Comparison of ENCODE assay signal across 9 cellular contexts in the genomic region with DNA sequence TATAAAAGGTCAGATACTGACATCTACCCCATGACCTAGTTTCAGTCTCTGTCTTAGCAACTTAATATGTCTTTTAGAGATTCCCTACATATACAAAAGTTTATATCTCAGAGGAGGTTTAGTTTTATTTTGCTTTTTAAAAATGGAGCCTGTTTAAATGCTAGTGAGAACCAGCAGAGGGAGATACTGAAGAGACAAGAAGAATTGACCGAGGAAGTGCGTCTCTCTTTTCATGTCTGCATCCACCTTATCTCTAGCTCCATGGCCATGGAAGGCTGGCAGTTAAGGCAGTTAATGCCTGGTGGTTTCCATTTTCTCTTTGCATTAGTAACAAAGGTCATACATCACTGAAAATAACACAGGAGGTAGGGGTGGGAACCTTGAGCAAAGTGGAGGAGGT. TPM values are rescaled to one million over a fixed set of nuclear protein-coding genes. Genes with fewer than 3 reads are reported as not detected.
DNase-seq lines count a peak whose midpoint lies in the region; ATAC-seq and TF ChIP-seq lines count a peak whose summit lies in the region.
"Had no signal": no experiment of that assay in that cellular context is flagged by ENCODE, and none has a peak within 500 bp of the region (broad histone marks: within the 10 kb centered on the region; RNA-seq: fewer than 3 reads in every experiment).

No MANE protein-coding gene starts in this region.

- ATAC-seq in T-cell (replicated peaks in 1 of 4) = no peak
- ATAC-seq: activated T-cell treated with anti-CD3 and anti-CD28 coated beads, Interleukin-2, amount 50 U/mL, for 4 hours had no signal

- H3K4me1 Mint-ChIP-seq in T-cell = peaks cover 5 to 11% (median 5%) of the 10 kb centered on the region in 3 donors

- H3K4me3 Mint-ChIP-seq in T-cell = no peak overlapping the region
- H3K4me3 Mint-ChIP-seq: activated T-cell treated with anti-CD3 and anti-CD28 coated beads, Interleukin-2, amount 50 U/mL, for 4 hours had no signal

- no peak for TF ChIP-seq POLR2A in breast epithelium (IDR thresholded peaks at IDR 0.05)

- H3K27ac ChIP-seq in MM.1S (ENCODE audit: low read length) = no peak overlapping the region
- H3K27ac ChIP-seq in breast epithelium = no peak overlapping the region

- H3K36me3 Mint-ChIP-seq in T-cell = no peaks in the 10 kb centered on the region

- no peaks in the 10 kb centered on the region for H3K9me2 ChIP-seq in MM.1S (replicated peaks; ENCODE audit: insufficient read depth, low read length)

- no peaks in the 10 kb centered on the region for H3K27me3 ChIP-seq in MM.1S (replicated peaks; ENCODE audit: insufficient read depth, low read length)
- H3K27me3 ChIP-seq in breast epithelium = no peaks in the 10 kb centered on the region

- H3K4me3 ChIP-seq in MM.1S (ENCODE audit: low read length) = no peak overlapping the region
- no peak overlapping the region for H3K4me3 ChIP-seq in breast epithelium

- no peak overlapping the region for H2AFZ ChIP-seq in MM.1S (ENCODE audit: low read length)

- peak; percentile 24 for TF ChIP-seq CTCF in MM.1S (IDR thresholded peaks at IDR 0.05; ENCODE audit: low read length)
- TF ChIP-seq CTCF in breast epithelium (IDR thresholded peaks at IDR 0.05) = no peak

- no peaks in the 10 kb centered on the region for H3K27me3 Mint-ChIP-seq in T-cell

- H3K79me2 ChIP-seq in MM.1S (ENCODE audit: low read length) = peaks cover 95% of the 10 kb centered on the region

- H3K36me3 ChIP-seq in MM.1S (replicated peaks; ENCODE audit: insufficient read depth, low read length) (0 out of 2 replicates have a peak, but pooled peaks cover 11% of the 10 kb centered on the region), breast epithelium (no peaks in the 10 kb centered on the region)

- no peaks in the 10 kb centered on the region for H4K20me1 ChIP-seq in MM.1S (ENCODE audit: insufficient read depth, low read length)

- H3K4me2 ChIP-seq in MM.1S (ENCODE audit: low read depth, low read length) = no peak overlapping the region

- no peaks in the 10 kb centered on the region for H3K4me1 ChIP-seq in MM.1S (ENCODE audit: low read length)
- H3K4me1 ChIP-seq in breast epithelium = no peaks in the 10 kb centered on the region

- no peaks in the 10 kb centered on the region for H3F3A ChIP-seq in MM.1S (ENCODE audit: insufficient read depth, low read length)

- POLR2A ChIA-PET in T-cell (lab: Charles Lee) = interaction anchor here in 1 of 2 donors (0.7 kb wide), 1 partner anchor 258 kb away, joined by 3 read pairs; no protein-coding TSS in a partner anchor

- H3K9me3 ChIP-seq in MM.1S (replicated peaks; ENCODE audit: insufficient read depth, low read length) = no peaks in the 10 kb centered on the region
- H3K9me3 ChIP-seq in breast epithelium = no peaks in the 10 kb centered on the region

- CTCF ChIA-PET in T-cell (lab: Charles Lee) = interaction anchor here (0.6 to 1.9 kb wide), 7 partner anchors 9 to 78 kb away, joined by 3 to 6 read pairs (median 3); partner anchors contain the start of gene SUV39H2 (in 1 of the 2)

- DNase-seq in DMS114 treated with DMSO at 0.1 percent for 48 hours (lab: John Stamatoyannopoulos, UW; ENCODE audit: unreplicated experiment) = peak; percentile 22
- DNase-seq in MM.1S = no peak
- peak; percentile 55 for DNase-seq in amniotic epithelial cell (ENCODE audit: low read depth)
- peak; percentile 10 to 25 for DNase-seq in lung microvascular endothelial cell (ENCODE audit: low read depth in 2 of 2)
- DNase-seq in amygdala (lab: John Stamatoyannopoulos, UW) = no peak
- no peak for DNase-seq in T-cell
- DNase-seq in NCI-H2171 treated with DMSO at 0.1 percent for 48 hours (lab: John Stamatoyannopoulos, UW) = no peak
- no peak for DNase-seq in breast epithelium (ENCODE audit: low spot score in 2 of 2)
- DNase-seq: activated T-cell treated with anti-CD3 and anti-CD28 coated beads, Interleukin-2, amount 50 U/mL, for 4 hours had no signal

- no peaks in the 10 kb centered on the region for H3K9me3 Mint-ChIP-seq in T-cell
- H3K9me3 Mint-ChIP-seq: activated T-cell treated with anti-CD3 and anti-CD28 coated beads, Interleukin-2, amount 50 U/mL, for 4 hours had no signal

- peak overlapping the region in 1 of 2 donors; percentile 23 for H3K27ac Mint-ChIP-seq in T-cell

- H3K9ac ChIP-seq in MM.1S (ENCODE audit: low read length) = no peak overlapping the region

- intact Hi-C loops in breast epithelium (cut with DNase I; ENCODE audit: low total_unique reads) = no loop called here

RNA-seq across cellular contexts. Expression of gene SUV39H2, which starts 10.7 kb away (rescaled TPM):
- 7.6 and 8.1 TPM in 2 replicates for total RNA-seq in lung microvascular endothelial cell
- 1 to 10 TPM; 2.4 to 5.1 (median 3.4) TPM for total RNA-seq in T-cell
- 1 to 10 TPM; 4.6 to 7.5 (median 5.6) TPM for total RNA-seq in breast epithelium

RNA-seq across cellular contexts. Expression of gene HSPA14, which starts 51.2 kb away (rescaled TPM):
- total RNA-seq in lung microvascular endothelial cell (8.7 and 10.0 TPM in 2 replicates), T-cell (10 to 100 TPM; 13.0 to 19.5 (median 15.0) TPM), breast epithelium (10 to 100 TPM in 2 of 3 donors, 1 to 10 TPM in 1; 9.3 to 16.7 (median 16.4) TPM)

RNA-seq across cellular contexts. Expression of gene MSANTD7, which starts 51.2 kb away (rescaled TPM):
- total RNA-seq in lung microvascular endothelial cell = 11.6 and 16.1 TPM in 2 replicates
- total RNA-seq in T-cell = 10 to 100 TPM; 11.7 to 31.5 (median 14.9) TPM
- total RNA-seq in breast epithelium = 10 to 100 TPM in 2 of 3 donors, 1 to 10 TPM in 1; 9.6 to 14.0 (median 11.1) TPM

RNA-seq across cellular contexts. Expression of gene CDNF, which starts 51.5 kb away (rescaled TPM):
- 0.40 and 0.44 TPM in 2 replicates for total RNA-seq in lung microvascular endothelial cell
- total RNA-seq in T-cell = 1 to 10 TPM; 1.5 to 4.0 (median 2.5) TPM
- 1 to 10 TPM; 2.9 to 6.2 (median 5.1) TPM for total RNA-seq in breast epithelium

Comparison
In these comparisons a context has a peak if more than half of its experiments do, and no peak if none do; other contexts are left out.
1. DNase-seq: peak in DMS114 treated with DMSO at 0.1 percent for 48 hours (single experiment), amniotic epithelial cell (single experiment) and lung microvascular endothelial cell (2 of 2); none in MM.1S (single experiment), amygdala (0 of 56), T-cell (0 of 34), NCI-H2171 treated with DMSO at 0.1 percent for 48 hours (single experiment) and breast epithelium (0 of 2).